ENCODE assay signal across 9 cellular contexts in the genomic region with DNA sequence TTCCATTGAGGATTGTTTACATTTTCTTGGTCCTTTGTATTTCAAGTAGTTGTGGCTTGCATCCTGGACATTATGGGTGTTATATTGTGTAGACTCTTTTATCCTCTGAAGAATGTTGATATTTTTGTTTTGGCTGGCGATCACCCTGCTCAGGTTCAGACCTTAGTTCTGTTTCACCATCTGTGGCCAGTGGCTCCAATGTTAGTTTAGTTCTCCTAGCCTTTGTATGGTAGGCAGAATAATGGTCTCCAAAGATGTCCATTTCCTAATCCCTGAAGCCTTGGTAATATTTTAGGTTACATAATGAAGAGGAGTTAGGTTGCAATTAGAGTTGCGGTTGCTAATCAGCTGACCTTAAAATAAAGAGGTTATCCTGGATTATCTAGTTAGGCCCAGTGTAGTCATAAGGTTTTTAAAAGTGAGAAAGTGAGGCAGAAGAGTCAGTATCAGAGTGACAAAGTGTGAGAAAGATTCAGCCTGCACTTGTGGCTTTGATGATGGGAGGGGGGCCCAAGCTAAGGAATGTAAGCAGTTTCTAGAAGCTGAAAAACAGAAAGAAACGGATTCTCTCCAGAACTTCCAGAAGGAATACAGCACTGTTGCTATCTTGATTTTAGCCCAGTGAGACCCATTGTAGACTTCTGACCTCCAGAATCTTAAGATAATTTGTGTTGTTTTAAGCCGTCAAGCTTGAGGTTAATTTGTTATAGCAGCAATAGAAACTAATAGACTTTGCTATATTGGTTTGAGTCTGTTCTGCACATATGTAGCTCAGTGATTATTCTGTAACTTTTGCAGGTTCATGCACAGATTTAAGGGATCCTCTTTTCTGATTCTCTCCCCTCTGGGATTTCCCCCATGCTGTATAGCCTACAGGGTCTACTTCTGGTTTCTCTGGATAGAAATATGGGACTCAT. TPM values are rescaled to one million over a fixed set of nuclear protein-coding genes. Genes with fewer than 3 reads are reported as not detected.
DNase-seq lines count a peak whose midpoint lies in the region; ATAC-seq and TF ChIP-seq lines count a peak whose summit lies in the region.
"Had no signal": no experiment of that assay in that cellular context is flagged by ENCODE, and none has a peak within 500 bp of the region (broad histone marks: within the 10 kb centered on the region; RNA-seq: fewer than 3 reads in every experiment).

No MANE protein-coding gene starts in this region.

- H3K9me3 ChIP-seq in SU-DHL-6 (ENCODE audit: insufficient read depth, low read length), result no peaks in the 10 kb centered on the region

- H3F3A ChIP-seq in SU-DHL-6 (ENCODE audit: insufficient read depth), result peaks cover 77% of the 10 kb centered on the region

- H3K36me3 ChIP-seq in SU-DHL-6 (ENCODE audit: low read length), result peaks cover 13% of the 10 kb centered on the region

- peaks cover 74% of the 10 kb centered on the region for H3K4me1 Mint-ChIP-seq in activated CD4-positive, alpha-beta T cell treated with anti-CD3 and anti-CD28 coated beads, Interleukin-2, amount 10 ng/mL, durations not matched to agents 7 days and 5 days

- TF ChIP-seq CTCF in SU-DHL-6 (IDR thresholded peaks at IDR 0.05; ENCODE audit: insufficient read depth, low read length, poor library complexity, severe bottlenecking), result no peak

- peaks cover 35% of the 10 kb centered on the region for H3K36me3 Mint-ChIP-seq in activated CD4-positive, alpha-beta T cell treated with anti-CD3 and anti-CD28 coated beads, Interleukin-2, amount 10 ng/mL, durations not matched to agents 7 days and 5 days (ENCODE audit: low read depth)

- H4K20me1 ChIP-seq in SU-DHL-6 (ENCODE audit: low read depth, low read length), result no peaks in the 10 kb centered on the region

- POLR2A ChIA-PET in activated CD4-positive, alpha-beta T cell treated with anti-CD3 and anti-CD28 coated beads, Interleukin-2, amount 10 ng/mL, durations not matched to agents 7 days and 5 days (lab: Charles Lee), result no interaction called here

- H3K4me2 ChIP-seq in SU-DHL-6 (ENCODE audit: low read depth, low read length, poor library complexity, severe bottlenecking), result peak overlapping the region; percentile 90

- H3K9me2 ChIP-seq in SU-DHL-6 (replicated peaks; ENCODE audit: insufficient read depth, low read length), result no peaks in the 10 kb centered on the region

- no peak overlapping the region for H2AFZ ChIP-seq in SU-DHL-6 (ENCODE audit: low read depth, low read length, severe bottlenecking)

- CTCF ChIA-PET in activated CD4-positive, alpha-beta T cell treated with anti-CD3 and anti-CD28 coated beads, Interleukin-2, amount 10 ng/mL, durations not matched to agents 7 days and 5 days (lab: Charles Lee), result interaction anchor here (0.7 to 1.3 kb wide), 4 partner anchors 9 to 88 kb away, joined by 3 to 4 read pairs (median 3); no protein-coding TSS in a partner anchor

- no peaks in the 10 kb centered on the region for H3K27me3 ChIP-seq in SU-DHL-6 (ENCODE audit: low read length)

- DNase-seq in activated CD4-positive, alpha-beta T cell treated with anti-CD3 and anti-CD28 coated beads, Interleukin-2, amount 10 ng/mL, durations not matched to agents 7 days and 5 days, result no peak
- no peak for DNase-seq in activated CD4-positive, alpha-beta T cell treated with anti-CD3 and anti-CD28 coated beads for 1 hour
- DNase-seq in stimulated activated CD4-positive, alpha-beta T cell treated with anti-CD3 and anti-CD28 coated beads, TNF-alpha, amount 100 ng/mL, for 24 hours (ENCODE audit: low read depth in 3 of 3), result peak in 2 of 3 experiments; percentile 19
- no peak for DNase-seq in DMS 273 treated with DMSO at 0.1 percent for 48 hours (lab: John Stamatoyannopoulos, UW)
- DNase-seq in kidney glomerular epithelial cell (lab: John Stamatoyannopoulos, UW), result no peak
- DNase-seq in NK-92 treated with Interleukin-12 subunit alpha and Interleukin-12 subunit beta, amount 100 ng/mL, for 24 hours (lab: John Stamatoyannopoulos, UW), result no peak

- peak overlapping the region; percentile 86 for H3K27ac Mint-ChIP-seq in activated CD4-positive, alpha-beta T cell treated with anti-CD3 and anti-CD28 coated beads, Interleukin-2, amount 10 ng/mL, durations not matched to agents 7 days and 5 days

- H3K4me3 Mint-ChIP-seq in activated CD4-positive, alpha-beta T cell treated with anti-CD3 and anti-CD28 coated beads, Interleukin-2, amount 10 ng/mL, durations not matched to agents 7 days and 5 days, result peak overlapping the region; percentile 52

- peak; percentile 43 for ATAC-seq in HG02678 (IDR thresholded peaks at IDR 0.05; ENCODE audit: unreplicated experiment)

- peak overlapping the region; percentile 89 for H3K9ac ChIP-seq in SU-DHL-6 (ENCODE audit: low read length)

- H3K4me3 ChIP-seq in SU-DHL-6 (ENCODE audit: insufficient read depth, low read length, poor library complexity, severe bottlenecking), result peak overlapping the region; percentile 93
- H3K4me3 ChIP-seq: SK-N-MC had no signal

- H3K27ac ChIP-seq in SU-DHL-6 (ENCODE audit: low read depth, low read length), result peak overlapping the region; percentile 99

- no peaks in the 10 kb centered on the region for H3K27me3 Mint-ChIP-seq in activated CD4-positive, alpha-beta T cell treated with anti-CD3 and anti-CD28 coated beads, Interleukin-2, amount 10 ng/mL, durations not matched to agents 7 days and 5 days

- H3K79me2 ChIP-seq in SU-DHL-6 (ENCODE audit: insufficient read depth, low read length), result peaks cover 94% of the 10 kb centered on the region

- no peaks in the 10 kb centered on the region for H3K9me3 Mint-ChIP-seq in activated CD4-positive, alpha-beta T cell treated with anti-CD3 and anti-CD28 coated beads, Interleukin-2, amount 10 ng/mL, durations not matched to agents 7 days and 5 days

RNA-seq across cellular contexts. Expression of a gene that starts 21.5 kb away (rescaled TPM):
- total RNA-seq in activated CD4-positive, alpha-beta T cell treated with anti-CD3 and anti-CD28 coated beads, Interleukin-2, amount 10 ng/mL, durations not matched to agents 7 days and 5 days, result 10 to 100 TPM; 91.4 to 97.2 TPM

Comparison
In these comparisons a context has a peak if more than half of its experiments do, and no peak if none do; other contexts are left out.
1. DNase-seq: peak in stimulated activated CD4-positive, alpha-beta T cell treated with anti-CD3 and anti-CD28 coated beads, TNF-alpha, amount 100 ng/mL, for 24 hours (2 of 3); none in activated CD4-positive, alpha-beta T cell treated with anti-CD3 and anti-CD28 coated beads, Interleukin-2, amount 10 ng/mL, durations not matched to agents 7 days and 5 days (single experiment), activated CD4-positive, alpha-beta T cell treated with anti-CD3 and anti-CD28 coated beads for 1 hour (single experiment), DMS 273 treated with DMSO at 0.1 percent for 48 hours (single experiment), kidney glomerular epithelial cell (single experiment) and NK-92 treated with Interleukin-12 subunit alpha and Interleukin-12 subunit beta, amount 100 ng/mL, for 24 hours (single experiment).